1 cellular context compared by ENCODE assay signal in genomic region chr22:32411829-32412592, GRCh38.
TF ChIP-seq lines count a peak whose summit lies in the region.

Gene RTCB, minus strand, starts transcription at chr22:32412247. Its CDS starts 91 bp downstream, at chr22:32412156.

TF ChIP-seq in SK-N-SH, 30 proteins besides CTCF, POLR2A, EP300 and RAD21 (continued from another document):
- TF ChIP-seq PBX3 (IDR thresholded peaks at IDR 0.05) (no peak), FOSL2 (IDR thresholded peaks at IDR 0.05; ENCODE audit: borderline replicate concordance, low read depth) (no peak), YY1 (IDR thresholded peaks at IDR 0.05; ENCODE audit: low read depth) (peak; percentile 66; the same call in 1 of the 2 replicates), EZH2phosphoT487 (IDR thresholded peaks at IDR 0.05; ENCODE audit: borderline replicate concordance, low read depth) (no peak), SIN3A (IDR thresholded peaks at IDR 0.05; ENCODE audit: borderline replicate concordance, low read depth, low read length) (peak; percentile 82; the same call in 1 of the 2 replicates), POLR2AphosphoS5 (IDR thresholded peaks at IDR 0.05; ENCODE audit: low read depth, low read length) (peak; percentile 88), SMC3 (IDR thresholded peaks at IDR 0.05; ENCODE audit: low read depth, low read length) (no peak; the same call in 1 of the 2 replicates)
